In genomic region chr19:7214329-7215089, GRCh38 we compare ENCODE assay signal across 1 cellular context.
TF ChIP-seq lines count a peak whose summit lies in the region.

No MANE protein-coding gene starts in this region.

TF ChIP-seq in HepG2, 621 proteins besides CTCF, POLR2A, EP300 and RAD21 (continues in another document):
- TF ChIP-seq CEBPZ (IDR thresholded peaks at IDR 0.05; ENCODE audit: low read length) (no peak), FOXK1 (CRISPR knock-in tag; IDR thresholded peaks at IDR 0.05; ENCODE audit: borderline replicate concordance, low read depth) (peak; percentile 80), ZNF354B (CRISPR knock-in tag; IDR thresholded peaks at IDR 0.05) (no peak), REPIN1 (CRISPR knock-in tag; IDR thresholded peaks at IDR 0.05; ENCODE audit: borderline replicate concordance, low read depth) (peak; percentile 79), ISL2 (CRISPR knock-in tag; IDR thresholded peaks at IDR 0.05) (peak; percentile 85), RBM39 (IDR thresholded peaks at IDR 0.05; ENCODE audit: low read depth, low read length, poor library complexity, severe bottlenecking) (no peak), EZH2 (conservative IDR thresholded peaks at IDR 0.05; ENCODE audit: low read depth, low read length) (no peak), SOX13 (IDR thresholded peaks at IDR 0.05) (no peak), SOX13 (CRISPR knock-in tag; conservative IDR thresholded peaks at IDR 0.05 in 1 of 2, IDR thresholded peaks at IDR 0.05 in 1 of 2) (peak in 1 of 2 experiments; percentile 87; a peak in 2 of 4 replicates), HOXA7 (CRISPR knock-in tag; IDR thresholded peaks at IDR 0.05) (no peak), CSRNP2 (CRISPR knock-in tag; conservative IDR thresholded peaks at IDR 0.05; ENCODE audit: low read depth) (no peak), PHB2 (IDR thresholded peaks at IDR 0.05; ENCODE audit: partially characterized antibody) (no peak), KDM6A (CRISPR knock-in tag; IDR thresholded peaks at IDR 0.05; ENCODE audit: low read depth) (peak; percentile 62; the same call in 1 of the 2 replicates), ZNF747 (CRISPR knock-in tag; IDR thresholded peaks at IDR 0.05; ENCODE audit: borderline replicate concordance) (no peak), HCFC1 (IDR thresholded peaks at IDR 0.05; ENCODE audit: low read depth, low read length) (no peak), MYNN (CRISPR knock-in tag; IDR thresholded peaks at IDR 0.05; ENCODE audit: low read depth) (no peak), RERE (CRISPR knock-in tag; IDR thresholded peaks at IDR 0.05; ENCODE audit: low read depth) (no peak), ZNF235 (CRISPR knock-in tag; IDR thresholded peaks at IDR 0.05; ENCODE audit: borderline replicate concordance) (no peak), HOXA9 (CRISPR knock-in tag; IDR thresholded peaks at IDR 0.05; ENCODE audit: borderline replicate concordance) (no peak), FOXP4 (CRISPR knock-in tag; IDR thresholded peaks at IDR 0.05) (peak; percentile 85), ZNF318 (CRISPR knock-in tag; IDR thresholded peaks at IDR 0.05) (no peak), ATM (IDR thresholded peaks at IDR 0.05; ENCODE audit: borderline replicate concordance) (no peak), DBP (CRISPR knock-in tag; IDR thresholded peaks at IDR 0.05; ENCODE audit: not compliant biosample characterization) (no peak), YEATS4 (CRISPR knock-in tag; IDR thresholded peaks at IDR 0.05; ENCODE audit: borderline replicate concordance) (no peak), KLF11 (CRISPR knock-in tag; IDR thresholded peaks at IDR 0.05) (no peak), HDAC2 (CRISPR knock-in tag; IDR thresholded peaks at IDR 0.05) (peak; percentile 92), ZNF367 (CRISPR knock-in tag; IDR thresholded peaks at IDR 0.05; ENCODE audit: borderline replicate concordance) (no peak), PHF20 (CRISPR knock-in tag; IDR thresholded peaks at IDR 0.05) (no peak), ZNF615 (CRISPR knock-in tag; IDR thresholded peaks at IDR 0.05; ENCODE audit: borderline replicate concordance) (no peak), RXRB (CRISPR knock-in tag; IDR thresholded peaks at IDR 0.05; ENCODE audit: borderline replicate concordance) (peak; percentile 81; the same call in 1 of the 2 replicates), ZNF124 (CRISPR knock-in tag; IDR thresholded peaks at IDR 0.05) (no peak), MXD4 (CRISPR knock-in tag; IDR thresholded peaks at IDR 0.05) (peak; percentile 80; the same call in 1 of the 2 replicates), ZGPAT (CRISPR knock-in tag; IDR thresholded peaks at IDR 0.05) (peak; percentile 85; the same call in 1 of the 2 replicates), ZNF776 (CRISPR knock-in tag; IDR thresholded peaks at IDR 0.05) (no peak), HNRNPLL (IDR thresholded peaks at IDR 0.05; ENCODE audit: low read depth, low read length, poor library complexity, severe bottlenecking) (no peak)
